10 cellular contexts compared by ENCODE assay signal in genomic region chr1:156149374-156150106, GRCh38. TPM values are rescaled to one million over a fixed set of nuclear protein-coding genes. Genes with fewer than 3 reads are reported as not detected.
DNase-seq lines count a peak whose midpoint lies in the region; ATAC-seq lines count a peak whose summit lies in the region.
"Had no signal": no experiment of that assay in that cellular context is flagged by ENCODE, and none has a peak within 500 bp of the region (broad histone marks: within the 10 kb centered on the region; RNA-seq: fewer than 3 reads in every experiment).

No MANE protein-coding gene starts in this region.

- H3K9me3 ChIP-seq in iPS-18a (ENCODE audit: control insufficient read depth, low read depth, low read length) (no peaks in the 10 kb centered on the region), trophoblast cell (ENCODE audit: insufficient read depth, low read depth, low read length) (no peaks in the 10 kb centered on the region)
- H3K9me3 ChIP-seq: uterus had no signal

- H3K27ac ChIP-seq in iPS-18a (ENCODE audit: low read length): no peak overlapping the region
- H3K27ac ChIP-seq in trophoblast cell (ENCODE audit: low read depth, low read length): no peak overlapping the region
- H3K27ac ChIP-seq: uterus had no signal

- peak; percentile 47 for ATAC-seq in GM18498 (IDR thresholded peaks at IDR 0.05; ENCODE audit: unreplicated experiment)
- peak; percentile 48 for ATAC-seq in GM21381 (IDR thresholded peaks at IDR 0.05; ENCODE audit: unreplicated experiment)
- peak; percentile 33 for ATAC-seq in HG03442 (IDR thresholded peaks at IDR 0.05; ENCODE audit: unreplicated experiment)
- no peak for ATAC-seq in sciatic nerve
- ATAC-seq: activated T-cell treated with anti-CD3 and anti-CD28 coated beads, Interleukin-2, amount 50 U/mL, for 4 hours had no signal

- intact Hi-C loops in sciatic nerve (cut with DNase I): no loop called here

- H3K27me3 ChIP-seq in iPS-18a (ENCODE audit: control insufficient read depth, insufficient read depth, low read length) (no peaks in the 10 kb centered on the region), trophoblast cell (ENCODE audit: insufficient read depth, low read length) (no peaks in the 10 kb centered on the region)

- peaks cover 5% of the 10 kb centered on the region for H3K79me1 ChIP-seq in trophoblast cell (ENCODE audit: low read length)

- H4K8ac ChIP-seq in trophoblast cell (ENCODE audit: low read depth, low read length): no peak overlapping the region

- no peak overlapping the region for H3K23ac ChIP-seq in trophoblast cell (ENCODE audit: low read length)

- no peak overlapping the region for H2BK5ac ChIP-seq in trophoblast cell (ENCODE audit: low read depth, low read length, poor library complexity)

- H3K14ac ChIP-seq in trophoblast cell (ENCODE audit: low read length): no peak overlapping the region

- H3K18ac ChIP-seq in trophoblast cell (ENCODE audit: low read length): no peak overlapping the region

- DNase-seq in trophoblast cell (no peak), sciatic nerve (ENCODE audit: low spot score) (no peak), AML-193 (lab: John Stamatoyannopoulos, UW) (no peak), NCI-H146 treated with DMSO at 0.1 percent for 48 hours (lab: John Stamatoyannopoulos, UW; ENCODE audit: unreplicated experiment) (no peak)
- DNase-seq: activated T-cell treated with anti-CD3 and anti-CD28 coated beads, Interleukin-2, amount 50 U/mL, for 4 hours; uterus had no signal

- H3K4me1 ChIP-seq in iPS-18a (ENCODE audit: control insufficient read depth, low read depth, low read length) (peaks cover 55% of the 10 kb centered on the region), trophoblast cell (ENCODE audit: control insufficient read depth in 1 of 2, insufficient read depth in 2 of 2, low read length in 2 of 2) (peaks cover 7 to 17% of the 10 kb centered on the region in 2 experiments)
- H3K4me1 ChIP-seq: uterus had no signal

- H3K36me3 ChIP-seq in iPS-18a (ENCODE audit: control insufficient read depth, low read depth, low read length): no peaks in the 10 kb centered on the region
- no peaks in the 10 kb centered on the region for H3K36me3 ChIP-seq in trophoblast cell (ENCODE audit: control insufficient read depth in 1 of 2, insufficient read depth in 2 of 2, low read length in 2 of 2)
- H3K36me3 ChIP-seq: uterus had no signal

- H2BK120ac ChIP-seq in trophoblast cell (ENCODE audit: insufficient read depth, low read length, poor library complexity): no peak overlapping the region

- no CpG with 5 or more reads among the region's 17 CpGs for WGBS in trophoblast cell (ENCODE audit: extremely low coverage, insufficient coverage, insufficient read length)

- no peak overlapping the region for H3K9ac ChIP-seq in iPS-18a (ENCODE audit: low read length)
- no peak overlapping the region for H3K9ac ChIP-seq in trophoblast cell (ENCODE audit: low read length)

- H4K12ac ChIP-seq in trophoblast cell (ENCODE audit: low read depth, low read length): no peak overlapping the region

- no peak overlapping the region for H3K4ac ChIP-seq in trophoblast cell (ENCODE audit: low read depth, low read length)

- H2BK12ac ChIP-seq in trophoblast cell (ENCODE audit: low read length): no peak overlapping the region

- no peak overlapping the region for H2AK5ac ChIP-seq in trophoblast cell (ENCODE audit: low read length)

- no peak overlapping the region for H3K4me2 ChIP-seq in trophoblast cell (ENCODE audit: low read length)

- H3K79me2 ChIP-seq in trophoblast cell (ENCODE audit: control insufficient read depth, insufficient read depth, low read length, poor library complexity): no peaks in the 10 kb centered on the region

- no peak overlapping the region for H4K91ac ChIP-seq in trophoblast cell (ENCODE audit: low read depth, low read length)

- H3K4me3 ChIP-seq in iPS-18a (ENCODE audit: low read length) (peak overlapping the region; percentile 43), trophoblast cell (ENCODE audit: low read depth, low read length) (no peak overlapping the region)
- H3K4me3 ChIP-seq: uterus had no signal

- no peak overlapping the region for H2AFZ ChIP-seq in trophoblast cell (ENCODE audit: insufficient read depth, low read length, poor library complexity)

RNA-seq across cellular contexts. Expression of gene SEMA4A, which starts 3.8 kb away (rescaled TPM):
- 0.47 and 0.83 TPM in 2 replicates for polyA plus RNA-seq in trophoblast cell (2013)
- total RNA-seq in sciatic nerve: 8.4 TPM

RNA-seq across cellular contexts. Expression of gene LMNA, which starts 35.0 kb away (rescaled TPM):
- 414 and 457 TPM in 2 replicates for polyA plus RNA-seq in trophoblast cell (2013)
- 322 TPM for total RNA-seq in sciatic nerve

RNA-seq across cellular contexts. Expression of gene SLC25A44, which starts 44.4 kb away (rescaled TPM):
- polyA plus RNA-seq in trophoblast cell (2013): 15.7 and 16.0 TPM in 2 replicates
- 16.3 TPM for total RNA-seq in sciatic nerve
